Comparison of ENCODE assay signal across 9 cellular contexts in genomic region chrX:69222103-69223090, GRCh38. TPM values are rescaled to one million over a fixed set of nuclear protein-coding genes. Genes with fewer than 3 reads are reported as not detected.
DNase-seq lines count a peak whose midpoint lies in the region; ATAC-seq and TF ChIP-seq lines count a peak whose summit lies in the region.
"Had no signal": no experiment of that assay in that cellular context is flagged by ENCODE, and none has a peak within 500 bp of the region (broad histone marks: within the 10 kb centered on the region; RNA-seq: fewer than 3 reads in every experiment).

No MANE protein-coding gene starts in this region.

- TF ChIP-seq CTCF in GM12865 (IDR thresholded peaks at IDR 0.05; ENCODE audit: insufficient read depth, low read depth, low read length, missing control alignments) (peak; percentile 67), OCI-LY3 (IDR thresholded peaks at IDR 0.05; ENCODE audit: low read depth, low read length) (peak; percentile 79), fibroblast of pulmonary artery (IDR thresholded peaks at IDR 0.05; ENCODE audit: low read length, missing control alignments) (peak; percentile 73), nephron progenitor cell (IDR thresholded peaks at IDR 0.05) (peak; percentile 76)

- peaks cover 21% of the 10 kb centered on the region for H3K4me1 ChIP-seq in OCI-LY3 (ENCODE audit: low read length)

- no peaks in the 10 kb centered on the region for H3K36me3 ChIP-seq in OCI-LY3 (replicated peaks; ENCODE audit: low read depth, low read length)

- H4K20me1 ChIP-seq in OCI-LY3 (ENCODE audit: insufficient read depth, low read length), result no peaks in the 10 kb centered on the region

- no peak overlapping the region for H3K27ac ChIP-seq in OCI-LY3 (ENCODE audit: low read length)
- H3K27ac ChIP-seq: skin epidermis had no signal

- peak; percentile 84 to 87 for ATAC-seq in activated T-cell treated with anti-CD3 and anti-CD28 coated beads, Interleukin-2, amount 50 U/mL, for 4 hours
- peak; percentile 91 for ATAC-seq in stimulated activated naive CD8-positive, alpha-beta T cell treated with anti-CD3 and anti-CD28 coated beads, Interleukin-15, amount 100 ng/mL, for 72 hours

- no peak overlapping the region for H3K9ac ChIP-seq in OCI-LY3 (ENCODE audit: low read length)

- H3K4me1 Mint-ChIP-seq in activated T-cell treated with anti-CD3 and anti-CD28 coated beads, Interleukin-2, amount 50 U/mL, for 4 hours (ENCODE audit: low read depth), result peaks cover 1% of the 10 kb centered on the region
- H3K4me1 Mint-ChIP-seq in nephron progenitor cell, result peaks cover 19% of the 10 kb centered on the region
- H3K4me1 Mint-ChIP-seq in stimulated activated naive CD8-positive, alpha-beta T cell treated with anti-CD3 and anti-CD28 coated beads, Interleukin-15, amount 100 ng/mL, for 72 hours, result no peaks in the 10 kb centered on the region

- H3K9me3 ChIP-seq in OCI-LY3 (ENCODE audit: insufficient read depth, low read length), result no peaks in the 10 kb centered on the region

- no peak overlapping the region for H3K27ac Mint-ChIP-seq in nephron progenitor cell
- peak overlapping the region in 1 of 2 donors; percentile 6 for H3K27ac Mint-ChIP-seq in stimulated activated naive CD8-positive, alpha-beta T cell treated with anti-CD3 and anti-CD28 coated beads, Interleukin-15, amount 100 ng/mL, for 72 hours

- no peaks in the 10 kb centered on the region for H3K27me3 ChIP-seq in OCI-LY3 (ENCODE audit: low read depth, low read length)

- H3K4me3 ChIP-seq in GM12865 (ENCODE audit: low read depth, low read length), result no peak overlapping the region
- H3K4me3 ChIP-seq in OCI-LY3 (ENCODE audit: low read length), result 0 out of 2 replicates have a peak overlapping the region, but pooled peaks have one; percentile 20
- H3K4me3 ChIP-seq in fibroblast of pulmonary artery (replicated peaks; ENCODE audit: low read depth, low read length), result no peak overlapping the region
- H3K4me3 ChIP-seq: skin epidermis had no signal

- peak overlapping the region; percentile 33 for H3K4me2 ChIP-seq in OCI-LY3 (ENCODE audit: low read length)

- no peaks in the 10 kb centered on the region for H3K27me3 Mint-ChIP-seq in activated T-cell treated with anti-CD3 and anti-CD28 coated beads, Interleukin-2, amount 50 U/mL, for 4 hours (ENCODE audit: low read depth)
- peaks cover 4% of the 10 kb centered on the region for H3K27me3 Mint-ChIP-seq in nephron progenitor cell (ENCODE audit: low read depth, poor library complexity)
- no peaks in the 10 kb centered on the region for H3K27me3 Mint-ChIP-seq in stimulated activated naive CD8-positive, alpha-beta T cell treated with anti-CD3 and anti-CD28 coated beads, Interleukin-15, amount 100 ng/mL, for 72 hours

- no peak overlapping the region for H2AFZ ChIP-seq in OCI-LY3 (ENCODE audit: low read depth, low read length)

- no peak overlapping the region for H3K4me3 Mint-ChIP-seq in activated T-cell treated with anti-CD3 and anti-CD28 coated beads, Interleukin-2, amount 50 U/mL, for 4 hours
- no peak overlapping the region for H3K4me3 Mint-ChIP-seq in nephron progenitor cell
- no peak overlapping the region for H3K4me3 Mint-ChIP-seq in stimulated activated naive CD8-positive, alpha-beta T cell treated with anti-CD3 and anti-CD28 coated beads, Interleukin-15, amount 100 ng/mL, for 72 hours

- DNase-seq in GM12865 (ENCODE audit: low read depth) (peak; percentile 59), HT-29 (ENCODE audit: low spot score) (peak; percentile 90), fibroblast of pulmonary artery (ENCODE audit: low read depth) (peak; percentile 77), nephron progenitor cell (peak; percentile 82), NCI-H1048 (lab: John Stamatoyannopoulos, UW) (no peak)
- peak; percentile 77 for DNase-seq in activated T-cell treated with anti-CD3 and anti-CD28 coated beads, Interleukin-2, amount 50 U/mL, for 4 hours
- peak; percentile 67 to 71 for DNase-seq in stimulated activated naive CD8-positive, alpha-beta T cell treated with anti-CD3 and anti-CD28 coated beads, Interleukin-15, amount 100 ng/mL, for 72 hours

- H3K36me3 Mint-ChIP-seq in activated T-cell treated with anti-CD3 and anti-CD28 coated beads, Interleukin-2, amount 50 U/mL, for 4 hours (ENCODE audit: insufficient read depth), result no peaks in the 10 kb centered on the region
- no peaks in the 10 kb centered on the region for H3K36me3 Mint-ChIP-seq in nephron progenitor cell (ENCODE audit: low read depth)

- H3K9me3 Mint-ChIP-seq in activated T-cell treated with anti-CD3 and anti-CD28 coated beads, Interleukin-2, amount 50 U/mL, for 4 hours, result no peaks in the 10 kb centered on the region
- peaks cover 15% of the 10 kb centered on the region for H3K9me3 Mint-ChIP-seq in nephron progenitor cell
- H3K9me3 Mint-ChIP-seq in stimulated activated naive CD8-positive, alpha-beta T cell treated with anti-CD3 and anti-CD28 coated beads, Interleukin-15, amount 100 ng/mL, for 72 hours, result no peaks in the 10 kb centered on the region

- H3K79me2 ChIP-seq in OCI-LY3 (ENCODE audit: low read length), result no peaks in the 10 kb centered on the region

RNA-seq across cellular contexts. Expression of gene PJA1, which starts 57.1 kb away (rescaled TPM):
- total RNA-seq in HT-29 (2014; rRNA removed; shearing (Covaris generic)), result 9.5 and 14.4 TPM in 2 replicates
- total RNA-seq in activated T-cell treated with anti-CD3 and anti-CD28 coated beads, Interleukin-2, amount 50 U/mL, for 4 hours, result 10 to 100 TPM; 14.1 to 16.0 (median 14.9) TPM
